In genomic region chr19:55156202-55157063, GRCh38 we compare ENCODE assay signal across 1 cellular context.
A peak's percentile ranks its signal among the peaks of the same experiment; 100 is the strongest.
TF ChIP-seq lines count a peak whose summit lies in the region.

No MANE protein-coding gene starts in this region.

TF ChIP-seq in HEK293, 187 proteins besides CTCF, POLR2A, EP300 and RAD21 (continued from another document):
- TF ChIP-seq SP3 (tag by site-specific recombination; IDR thresholded peaks at IDR 0.05) (peak; percentile 82), KLF16 (tag by site-specific recombination; IDR thresholded peaks at IDR 0.05) (no peak), SP2 (tag by site-specific recombination; IDR thresholded peaks at IDR 0.05) (peak; percentile 70), KLF8 (tag by site-specific recombination; IDR thresholded peaks at IDR 0.05) (peak; percentile 88)
